16 cellular contexts compared by ENCODE assay signal in genomic region chr14:24438198-24439095, GRCh38. TPM values are rescaled to one million over a fixed set of nuclear protein-coding genes. Genes with fewer than 3 reads are reported as not detected.
DNase-seq lines count a peak whose midpoint lies in the region; ATAC-seq, FAIRE-seq and TF ChIP-seq lines count a peak whose summit lies in the region.
"Had no signal": no experiment of that assay in that cellular context is flagged by ENCODE, and none has a peak within 500 bp of the region (broad histone marks: within the 10 kb centered on the region; RNA-seq: fewer than 3 reads in every experiment).

No MANE protein-coding gene starts in this region.

- peaks cover 69% of the 10 kb centered on the region for H3K4me1 Mint-ChIP-seq in activated CD4-positive, alpha-beta T cell treated with anti-CD3 and anti-CD28 coated beads, Interleukin-2, amount 10 ng/mL, durations not matched to agents 7 days and 5 days

- H3K27ac ChIP-seq in adrenal gland, result peak overlapping the region in 4 of 5 donors; percentile 1 to 89 (median 38)
- H3K27ac ChIP-seq in neutrophil, result peak overlapping the region; percentile 43

- H3K9me3 ChIP-seq in adrenal gland (replicated peaks in 1 of 3) (no peaks in the 10 kb centered on the region), neutrophil (no peaks in the 10 kb centered on the region)
- H3K9me3 ChIP-seq: left lung, transverse colon had no signal

- FAIRE-seq in urothelium cell line (lab: Jason Lieb, UNC), result no peak

- H3K4me3 ChIP-seq in adrenal gland (no peak overlapping the region), neutrophil (ENCODE audit: low read depth in 1 of 2, low read length in 1 of 2) (no peak overlapping the region)
- H3K4me3 ChIP-seq: left lung, smooth muscle cell, transverse colon had no signal

- peaks cover 0 to 55% of the 10 kb centered on the region in 2 donors for H3K36me3 ChIP-seq in adrenal gland (replicated peaks in 1 of 2)
- peaks cover 72% of the 10 kb centered on the region for H3K36me3 ChIP-seq in neutrophil

- peak overlapping the region; percentile 20 for H3K27ac Mint-ChIP-seq in activated CD4-positive, alpha-beta T cell treated with anti-CD3 and anti-CD28 coated beads, Interleukin-2, amount 10 ng/mL, durations not matched to agents 7 days and 5 days

- 55 to 68% (median 63%) methylated on average over 9 of the region's 9 CpGs for WGBS in adrenal gland, 4 donors

- peaks cover 63% of the 10 kb centered on the region for H3K36me3 Mint-ChIP-seq in activated CD4-positive, alpha-beta T cell treated with anti-CD3 and anti-CD28 coated beads, Interleukin-2, amount 10 ng/mL, durations not matched to agents 7 days and 5 days (ENCODE audit: low read depth)

- no peak for ATAC-seq in GM18870 (IDR thresholded peaks at IDR 0.05; ENCODE audit: unreplicated experiment)
- ATAC-seq: activated T-cell treated with anti-CD3 and anti-CD28 coated beads, Interleukin-2, amount 50 U/mL, for 4 hours; left lung had no signal

- H3K4me1 ChIP-seq in adrenal gland (replicated peaks in 1 of 2) (peaks cover 18 to 63% of the 10 kb centered on the region in 2 donors), neutrophil (ENCODE audit: control insufficient read depth in 1 of 2, insufficient read depth in 1 of 2, low read depth in 1 of 2, low read length in 1 of 2) (peaks cover 30 to 32% of the 10 kb centered on the region in 2 experiments)

- CTCF ChIA-PET in activated CD4-positive, alpha-beta T cell treated with anti-CD3 and anti-CD28 coated beads, Interleukin-2, amount 10 ng/mL, durations not matched to agents 7 days and 5 days (lab: Charles Lee), result interaction anchor here (0.6 to 5.1 kb wide), 9 partner anchors 8 to 1356 kb away, joined by 3 to 57 read pairs (median 12); partner anchors contain the start of genes CBLN3, CIDEB, KHNYN and LTB4R2

- H3K9me3 Mint-ChIP-seq in activated CD4-positive, alpha-beta T cell treated with anti-CD3 and anti-CD28 coated beads, Interleukin-2, amount 10 ng/mL, durations not matched to agents 7 days and 5 days, result no peaks in the 10 kb centered on the region
- H3K9me3 Mint-ChIP-seq: activated T-cell treated with anti-CD3 and anti-CD28 coated beads, Interleukin-2, amount 50 U/mL, for 4 hours had no signal

- no peak overlapping the region for H3K4me3 Mint-ChIP-seq in activated CD4-positive, alpha-beta T cell treated with anti-CD3 and anti-CD28 coated beads, Interleukin-2, amount 10 ng/mL, durations not matched to agents 7 days and 5 days
- H3K4me3 Mint-ChIP-seq: activated T-cell treated with anti-CD3 and anti-CD28 coated beads, Interleukin-2, amount 50 U/mL, for 4 hours had no signal

- TF ChIP-seq CTCF in adrenal gland (IDR thresholded peaks at IDR 0.05) (no peak), neutrophil (IDR thresholded peaks at IDR 0.05) (no peak)

- no peak for DNase-seq in activated CD4-positive, alpha-beta T cell treated with anti-CD3 and anti-CD28 coated beads, Interleukin-2, amount 10 ng/mL, durations not matched to agents 7 days and 5 days
- DNase-seq in activated CD4-positive, alpha-beta T cell treated with anti-CD3 and anti-CD28 coated beads, Interleukin-2, amount 50 U/mL, for 4 hours, result no peak
- DNase-seq in NOMO-1 treated with DMSO at 0.1 percent for 48 hours (lab: John Stamatoyannopoulos, UW; ENCODE audit: unreplicated experiment) (peak; percentile 43), adrenal gland (peak in 1 of 7 donors; percentile 12), activated gamma-delta T cell (lab: John Stamatoyannopoulos, UW) (no peak), urothelium cell line (ENCODE audit: low spot score) (no peak)
- DNase-seq: ACHN; activated T-cell treated with anti-CD3 and anti-CD28 coated beads, Interleukin-2, amount 50 U/mL, for 4 hours; left lung; NCI-H510A treated with DMSO at 0.1 percent for 48 hours; occipital lobe; Right ventricle myocardium superior; transverse colon had no signal

- H3K27me3 ChIP-seq in adrenal gland (no peaks in the 10 kb centered on the region), neutrophil (no peaks in the 10 kb centered on the region)
- H3K27me3 ChIP-seq: left lung, transverse colon had no signal

- no peaks in the 10 kb centered on the region for H3K27me3 Mint-ChIP-seq in activated CD4-positive, alpha-beta T cell treated with anti-CD3 and anti-CD28 coated beads, Interleukin-2, amount 10 ng/mL, durations not matched to agents 7 days and 5 days

- POLR2A ChIA-PET in activated CD4-positive, alpha-beta T cell treated with anti-CD3 and anti-CD28 coated beads, Interleukin-2, amount 10 ng/mL, durations not matched to agents 7 days and 5 days (lab: Charles Lee), result no interaction called here

- intact Hi-C loops in adrenal gland (cut with DNase I), result no loop called here

- TF ChIP-seq POLR2A in adrenal gland (IDR thresholded peaks at IDR 0.05), result peak in 1 of 2 donors; percentile 6

RNA-seq across cellular contexts. Expression of gene SDR39U1, which starts 4.1 kb away (rescaled TPM):
- 10 to 100 TPM; 52.8 to 54.9 TPM for total RNA-seq in activated CD4-positive, alpha-beta T cell treated with anti-CD3 and anti-CD28 coated beads, Interleukin-2, amount 10 ng/mL, durations not matched to agents 7 days and 5 days
- 100 to 1,000 TPM in 1 of 8 donors, 10 to 100 TPM in 7; 58.9 to 100 (median 77.5) TPM for total RNA-seq in adrenal gland
- 100 to 1,000 TPM in 2 of 3 donors, 10 to 100 TPM in 1; 50.4 to 218 (median 162) TPM for polyA plus RNA-seq in adrenal gland

RNA-seq across cellular contexts. Expression of gene KHNYN, which starts 8.7 kb away (rescaled TPM):
- 10 to 100 TPM; 59.7 to 71.5 TPM for total RNA-seq in activated CD4-positive, alpha-beta T cell treated with anti-CD3 and anti-CD28 coated beads, Interleukin-2, amount 10 ng/mL, durations not matched to agents 7 days and 5 days
- total RNA-seq in adrenal gland, result 10 to 100 TPM; 30.2 to 59.8 (median 45.1) TPM
- polyA plus RNA-seq in adrenal gland, result 10 to 100 TPM; 18.5 to 48.6 (median 36.2) TPM

RNA-seq across cellular contexts. Expression of gene CBLN3, which starts 9.0 kb away (rescaled TPM):
- 1 to 10 TPM; 5.2 to 5.3 TPM for total RNA-seq in activated CD4-positive, alpha-beta T cell treated with anti-CD3 and anti-CD28 coated beads, Interleukin-2, amount 10 ng/mL, durations not matched to agents 7 days and 5 days
- total RNA-seq in adrenal gland, result 10 to 100 TPM in 4 of 8 donors, 1 to 10 TPM in 4; 5.0 to 43.6 (median 9.9) TPM
- polyA plus RNA-seq in adrenal gland, result 10 to 100 TPM in 2 of 3 donors, 1 to 10 TPM in 1; 3.9 to 35.7 (median 21.3) TPM

RNA-seq across cellular contexts. Expression of gene NYNRIN, which starts 39.6 kb away (rescaled TPM):
- total RNA-seq in activated CD4-positive, alpha-beta T cell treated with anti-CD3 and anti-CD28 coated beads, Interleukin-2, amount 10 ng/mL, durations not matched to agents 7 days and 5 days, result under 1 TPM; 0.23 to 0.35 TPM
- 10 to 100 TPM in 1 of 8 donors, 1 to 10 TPM in 7; 6.0 to 11.0 (median 7.0) TPM for total RNA-seq in adrenal gland
- 1 to 10 TPM; 2.2 to 6.1 (median 3.4) TPM for polyA plus RNA-seq in adrenal gland
